Comparison of ENCODE assay signal across 1 cellular context in the genomic region with DNA sequence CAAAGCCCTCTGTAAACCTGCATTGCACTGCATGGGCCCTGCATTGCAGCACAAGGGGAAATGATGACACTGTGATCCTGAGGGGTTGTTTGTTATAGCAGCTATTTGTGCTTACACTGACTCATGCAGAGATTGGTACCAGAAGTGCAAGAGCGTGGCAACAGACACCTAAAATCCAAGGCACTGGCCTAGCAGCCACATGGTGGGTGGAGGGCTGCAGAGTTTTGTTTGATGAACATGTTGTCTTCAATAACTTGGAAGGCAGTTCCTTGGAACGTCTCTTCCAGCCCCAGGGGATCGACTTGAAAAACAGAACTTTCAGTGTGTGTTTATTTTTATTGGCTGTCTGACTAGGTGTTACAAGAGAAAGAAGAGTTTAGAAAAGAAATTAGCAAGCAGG.
TF ChIP-seq lines count a peak whose summit lies in the region.

No MANE protein-coding gene starts in this region.

TF ChIP-seq in HCT116, 20 proteins besides CTCF, POLR2A, EP300 and RAD21 (continued from another document):
- TF ChIP-seq, protein P1, sequence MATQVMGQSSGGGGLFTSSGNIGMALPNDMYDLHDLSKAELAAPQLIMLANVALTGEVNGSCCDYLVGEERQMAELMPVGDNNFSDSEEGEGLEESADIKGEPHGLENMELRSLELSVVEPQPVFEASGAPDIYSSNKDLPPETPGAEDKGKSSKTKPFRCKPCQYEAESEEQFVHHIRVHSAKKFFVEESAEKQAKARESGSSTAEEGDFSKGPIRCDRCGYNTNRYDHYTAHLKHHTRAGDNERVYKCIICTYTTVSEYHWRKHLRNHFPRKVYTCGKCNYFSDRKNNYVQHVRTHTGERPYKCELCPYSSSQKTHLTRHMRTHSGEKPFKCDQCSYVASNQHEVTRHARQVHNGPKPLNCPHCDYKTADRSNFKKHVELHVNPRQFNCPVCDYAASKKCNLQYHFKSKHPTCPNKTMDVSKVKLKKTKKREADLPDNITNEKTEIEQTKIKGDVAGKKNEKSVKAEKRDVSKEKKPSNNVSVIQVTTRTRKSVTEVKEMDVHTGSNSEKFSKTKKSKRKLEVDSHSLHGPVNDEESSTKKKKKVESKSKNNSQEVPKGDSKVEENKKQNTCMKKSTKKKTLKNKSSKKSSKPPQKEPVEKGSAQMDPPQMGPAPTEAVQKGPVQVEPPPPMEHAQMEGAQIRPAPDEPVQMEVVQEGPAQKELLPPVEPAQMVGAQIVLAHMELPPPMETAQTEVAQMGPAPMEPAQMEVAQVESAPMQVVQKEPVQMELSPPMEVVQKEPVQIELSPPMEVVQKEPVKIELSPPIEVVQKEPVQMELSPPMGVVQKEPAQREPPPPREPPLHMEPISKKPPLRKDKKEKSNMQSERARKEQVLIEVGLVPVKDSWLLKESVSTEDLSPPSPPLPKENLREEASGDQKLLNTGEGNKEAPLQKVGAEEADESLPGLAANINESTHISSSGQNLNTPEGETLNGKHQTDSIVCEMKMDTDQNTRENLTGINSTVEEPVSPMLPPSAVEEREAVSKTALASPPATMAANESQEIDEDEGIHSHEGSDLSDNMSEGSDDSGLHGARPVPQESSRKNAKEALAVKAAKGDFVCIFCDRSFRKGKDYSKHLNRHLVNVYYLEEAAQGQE (IDR thresholded peaks at IDR 0.05; ENCODE audit: low read depth) = no peak
